ENCODE assay signal across 8 cellular contexts in genomic region chrX:41332988-41333743, GRCh38. TPM values are rescaled to one million over a fixed set of nuclear protein-coding genes. Genes with fewer than 3 reads are reported as not detected.
DNase-seq lines count a peak whose midpoint lies in the region; ATAC-seq and TF ChIP-seq lines count a peak whose summit lies in the region.

No MANE protein-coding gene starts in this region.

- peaks cover 34% of the 10 kb centered on the region for H3K36me3 Mint-ChIP-seq in activated CD4-positive, alpha-beta T cell treated with anti-CD3 and anti-CD28 coated beads, Interleukin-2, amount 10 ng/mL, durations not matched to agents 24 days and 14 days (ENCODE audit: low read depth)

- peak overlapping the region; percentile 98 to 100 for H3K27ac ChIP-seq in coronary artery

- peak overlapping the region; percentile 100 for H3K27ac Mint-ChIP-seq in activated CD4-positive, alpha-beta T cell treated with anti-CD3 and anti-CD28 coated beads, Interleukin-2, amount 10 ng/mL, durations not matched to agents 24 days and 14 days

- no peaks in the 10 kb centered on the region for H3K9me3 Mint-ChIP-seq in activated CD4-positive, alpha-beta T cell treated with anti-CD3 and anti-CD28 coated beads, Interleukin-2, amount 10 ng/mL, durations not matched to agents 24 days and 14 days

- H3K4me3 ChIP-seq in AG10803 (ENCODE audit: low read length) = peak overlapping the region; percentile 90
- peak overlapping the region; percentile 97 for H3K4me3 ChIP-seq in coronary artery

- TF ChIP-seq POLR2A in GM19099 (IDR thresholded peaks at IDR 0.05; ENCODE audit: extremely low read depth, insufficient read length, low read depth) = peak; percentile 38

- TF ChIP-seq CTCF in AG10803 (conservative IDR thresholded peaks at IDR 0.05; ENCODE audit: low read length) (no peak), coronary artery (IDR thresholded peaks at IDR 0.05) (no peak)

- DNase-seq in AG10803 (ENCODE audit: low read depth) = peak; percentile 76
- peak; percentile 93 for DNase-seq in NCI-H510A treated with DMSO at 0.1 percent for 48 hours (lab: John Stamatoyannopoulos, UW)
- DNase-seq in activated CD4-positive, alpha-beta T cell treated with anti-CD3 and anti-CD28 coated beads, Interleukin-2, amount 10 ng/mL, durations not matched to agents 24 days and 14 days = peak; percentile 95
- DNase-seq in coronary artery (ENCODE audit: low spot score) = peak; percentile 90
- peak; percentile 96 for DNase-seq in left kidney (ENCODE audit: low read depth, low spot score)
- DNase-seq in stimulated activated CD4-positive, alpha-beta T cell treated with anti-CD3 and anti-CD28 coated beads, Interleukin-2, amount 100 ng/mL, for 24 hours = peak; percentile 83 to 86

- intact Hi-C loops in activated CD4-positive, alpha-beta T cell treated with anti-CD3 and anti-CD28 coated beads, Interleukin-2, amount 10 ng/mL, durations not matched to agents 24 days and 14 days (cut with micrococcal nuclease) = loop anchor here (1.0 to 5.0 kb wide), 4 partner anchors 179 to 686 kb away; partner anchors contain the start of genes CASK and CXorf38

- ATAC-seq in HG03442 (IDR thresholded peaks at IDR 0.05; ENCODE audit: unreplicated experiment) = peak; percentile 39

- peak overlapping the region; percentile 98 for H3K4me3 Mint-ChIP-seq in activated CD4-positive, alpha-beta T cell treated with anti-CD3 and anti-CD28 coated beads, Interleukin-2, amount 10 ng/mL, durations not matched to agents 24 days and 14 days

- H3K4me1 Mint-ChIP-seq in activated CD4-positive, alpha-beta T cell treated with anti-CD3 and anti-CD28 coated beads, Interleukin-2, amount 10 ng/mL, durations not matched to agents 24 days and 14 days = peaks cover 21% of the 10 kb centered on the region

- no peaks in the 10 kb centered on the region for H3K27me3 Mint-ChIP-seq in activated CD4-positive, alpha-beta T cell treated with anti-CD3 and anti-CD28 coated beads, Interleukin-2, amount 10 ng/mL, durations not matched to agents 24 days and 14 days

RNA-seq across cellular contexts. Expression of gene DDX3X, which starts 0.8 kb away (rescaled TPM):
- 307 and 313 TPM in 2 replicates for total RNA-seq in activated CD4-positive, alpha-beta T cell treated with anti-CD3 and anti-CD28 coated beads, Interleukin-2, amount 10 ng/mL, durations not matched to agents 24 days and 14 days

Comparison
In these comparisons a context has a peak if more than half of its experiments do, and no peak if none do; other contexts are left out.
1. Peak in every context shown above with its lines: DNase-seq, ATAC-seq, H3K4me3 ChIP-seq and H3K27ac ChIP-seq.